1 cellular context compared by ENCODE assay signal in genomic region chr2:230990131-230990898, GRCh38.
TF ChIP-seq lines count a peak whose summit lies in the region.

No MANE protein-coding gene starts in this region.

TF ChIP-seq in GM23338, 12 proteins besides CTCF, POLR2A, EP300 and RAD21 (continued from another document):
- TF ChIP-seq EZH2 (IDR thresholded peaks at IDR 0.05; ENCODE audit: low read depth, unreplicated experiment) (no peak), ETS1 (IDR thresholded peaks at IDR 0.05) (no peak), JUNB (IDR thresholded peaks at IDR 0.05; ENCODE audit: unreplicated experiment) (no peak), ZNF331 (CRISPR knock-in tag; IDR thresholded peaks at IDR 0.05; ENCODE audit: low read depth) (no peak), STAT1 (IDR thresholded peaks at IDR 0.05; ENCODE audit: unreplicated experiment) (no peak)
